ENCODE assay signal across 16 cellular contexts in the genomic region with DNA sequence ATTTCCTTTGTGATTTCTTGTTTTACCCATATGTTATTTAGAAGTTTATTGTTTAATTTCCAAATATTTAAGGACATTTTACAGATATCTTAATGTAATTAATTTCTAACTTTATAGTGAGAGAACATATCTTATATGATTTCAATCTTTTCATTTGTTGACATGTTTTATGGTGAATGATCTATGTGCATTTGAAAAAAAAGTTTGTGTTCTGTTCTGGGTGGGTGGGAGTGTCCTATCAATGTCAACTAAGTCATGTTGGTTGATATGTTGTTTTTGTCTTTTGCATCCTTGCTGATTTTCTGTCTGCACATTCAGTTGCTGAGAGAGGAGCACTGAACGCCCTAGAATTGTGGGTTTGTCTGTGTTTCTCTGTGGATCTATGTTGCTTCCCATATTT. TPM values are rescaled to one million over a fixed set of nuclear protein-coding genes. Genes with fewer than 3 reads are reported as not detected.
DNase-seq lines count a peak whose midpoint lies in the region; ATAC-seq lines count a peak whose summit lies in the region.
"Had no signal": no experiment of that assay in that cellular context is flagged by ENCODE, and none has a peak within 500 bp of the region (broad histone marks: within the 10 kb centered on the region; RNA-seq: fewer than 3 reads in every experiment).

No MANE protein-coding gene starts in this region.

- intact Hi-C loops in activated T-helper 1 cell treated with anti-CD3 and anti-CD28 coated beads, Interleukin-12 subunit alpha, Interleukin-12 subunit beta, Interleukin-2, Interleukin-4 antibody, amounts not matched to agents 30 ng/mL and 10 ng/mL and 1 ng/mL, durations not matched to agents 14 hours and 24 hours and 36 hours (cut with micrococcal nuclease) = loop anchor here (10.0 kb wide), 1 partner anchor 188 kb away; a partner anchor contains a TSS

- H3K4me3 Mint-ChIP-seq in T-helper 2 cell treated with Interferon-gamma antibody and Interleukin-4, amounts not matched to agents 5 μg/mL and 100 μg/mL, for 36 hours = no peak overlapping the region
- no peak overlapping the region for H3K4me3 Mint-ChIP-seq in activated T-cell treated with anti-CD3 and anti-CD28 coated beads, Interleukin-2, amount 50 U/mL, for 24 hours
- no peak overlapping the region for H3K4me3 Mint-ChIP-seq in activated T-cell treated with anti-CD3 and anti-CD28 coated beads, Interleukin-2, amount 50 U/mL, for 4 hours
- no peak overlapping the region for H3K4me3 Mint-ChIP-seq in activated T-helper 1 cell treated with anti-CD3 and anti-CD28 coated beads, Interleukin-12 subunit alpha, Interleukin-12 subunit beta, Interleukin-2, Interleukin-4 antibody, amounts not matched to agents 30 ng/mL and 10 ng/mL and 1 ng/mL, durations not matched to agents 14 hours and 24 hours and 36 hours
- H3K4me3 Mint-ChIP-seq: CD14-positive monocyte, GM23338 had no signal

- peak overlapping the region; percentile 0 for H3K27ac Mint-ChIP-seq in T-helper 2 cell treated with Interferon-gamma antibody and Interleukin-4, amounts not matched to agents 5 μg/mL and 100 μg/mL, for 36 hours
- H3K27ac Mint-ChIP-seq in activated T-cell treated with anti-CD3 and anti-CD28 coated beads, Interleukin-2, amount 50 U/mL, for 24 hours = peak overlapping the region; percentile 27
- peak overlapping the region; percentile 37 for H3K27ac Mint-ChIP-seq in activated T-helper 1 cell treated with anti-CD3 and anti-CD28 coated beads, Interleukin-12 subunit alpha, Interleukin-12 subunit beta, Interleukin-2, Interleukin-4 antibody, amounts not matched to agents 30 ng/mL and 10 ng/mL and 1 ng/mL, durations not matched to agents 14 hours and 24 hours and 36 hours
- H3K27ac Mint-ChIP-seq: CD14-positive monocyte, GM23338 had no signal

- no peak for ATAC-seq in activated T-cell treated with anti-CD3 and anti-CD28 coated beads, Interleukin-2, amount 50 U/mL, for 4 hours
- ATAC-seq: GM23338 had no signal

- H3K27me3 Mint-ChIP-seq in T-helper 2 cell treated with Interferon-gamma antibody and Interleukin-4, amounts not matched to agents 5 μg/mL and 100 μg/mL, for 36 hours (ENCODE audit: low read depth) = no peaks in the 10 kb centered on the region
- no peaks in the 10 kb centered on the region for H3K27me3 Mint-ChIP-seq in activated T-cell treated with anti-CD3 and anti-CD28 coated beads, Interleukin-2, amount 50 U/mL, for 24 hours
- H3K27me3 Mint-ChIP-seq in activated T-cell treated with anti-CD3 and anti-CD28 coated beads, Interleukin-2, amount 50 U/mL, for 4 hours (ENCODE audit: low read depth) = no peaks in the 10 kb centered on the region
- H3K27me3 Mint-ChIP-seq in activated T-helper 1 cell treated with anti-CD3 and anti-CD28 coated beads, Interleukin-12 subunit alpha, Interleukin-12 subunit beta, Interleukin-2, Interleukin-4 antibody, amounts not matched to agents 30 ng/mL and 10 ng/mL and 1 ng/mL, durations not matched to agents 14 hours and 24 hours and 36 hours (ENCODE audit: insufficient read depth) = no peaks in the 10 kb centered on the region

- DNase-seq in T-helper 2 cell treated with Interferon-gamma antibody and Interleukin-4, amounts not matched to agents 5 μg/mL and 100 μg/mL, for 36 hours (ENCODE audit: low spot score) = no peak
- DNase-seq in T-helper 2 cell (no peak), NCI-H2196 (lab: John Stamatoyannopoulos, UW; ENCODE audit: unreplicated experiment) (no peak)
- DNase-seq in activated T-cell treated with anti-CD3 and anti-CD28 coated beads, Interleukin-2, amount 50 U/mL, for 24 hours = no peak
- DNase-seq in activated T-cell treated with anti-CD3 and anti-CD28 coated beads, Interleukin-2, amount 50 U/mL, for 4 hours = no peak
- DNase-seq in activated T-helper 1 cell treated with anti-CD3 and anti-CD28 coated beads, Interleukin-12 subunit alpha, Interleukin-12 subunit beta, Interleukin-2, Interleukin-4 antibody, amounts not matched to agents 30 ng/mL and 10 ng/mL and 1 ng/mL, durations not matched to agents 14 hours and 24 hours and 36 hours (ENCODE audit: low spot score) = no peak
- DNase-seq in stimulated activated naive CD4-positive, alpha-beta T cell treated with Interleukin-2 at 50 U/mL for 16 hours (lab: John Stamatoyannopoulos, UW) = no peak
- DNase-seq: 8988T; CD4-positive, alpha-beta memory T cell; DMS153; DMS79; GDM1; HCEC 1CT had no signal

- peaks cover 32% of the 10 kb centered on the region for H3K9me3 Mint-ChIP-seq in T-helper 2 cell treated with Interferon-gamma antibody and Interleukin-4, amounts not matched to agents 5 μg/mL and 100 μg/mL, for 36 hours
- H3K9me3 Mint-ChIP-seq in activated T-cell treated with anti-CD3 and anti-CD28 coated beads, Interleukin-2, amount 50 U/mL, for 24 hours = peaks cover 19% of the 10 kb centered on the region
- H3K9me3 Mint-ChIP-seq in activated T-cell treated with anti-CD3 and anti-CD28 coated beads, Interleukin-2, amount 50 U/mL, for 4 hours = peaks cover 19% of the 10 kb centered on the region
- peaks cover 46% of the 10 kb centered on the region for H3K9me3 Mint-ChIP-seq in activated T-helper 1 cell treated with anti-CD3 and anti-CD28 coated beads, Interleukin-12 subunit alpha, Interleukin-12 subunit beta, Interleukin-2, Interleukin-4 antibody, amounts not matched to agents 30 ng/mL and 10 ng/mL and 1 ng/mL, durations not matched to agents 14 hours and 24 hours and 36 hours

- H3K4me1 Mint-ChIP-seq in T-helper 2 cell treated with Interferon-gamma antibody and Interleukin-4, amounts not matched to agents 5 μg/mL and 100 μg/mL, for 36 hours (ENCODE audit: low read depth) = peaks cover 32% of the 10 kb centered on the region
- peaks cover 42% of the 10 kb centered on the region for H3K4me1 Mint-ChIP-seq in activated T-cell treated with anti-CD3 and anti-CD28 coated beads, Interleukin-2, amount 50 U/mL, for 24 hours (ENCODE audit: low read depth)
- H3K4me1 Mint-ChIP-seq in activated T-cell treated with anti-CD3 and anti-CD28 coated beads, Interleukin-2, amount 50 U/mL, for 4 hours (ENCODE audit: low read depth) = peaks cover 35% of the 10 kb centered on the region
- peaks cover 47% of the 10 kb centered on the region for H3K4me1 Mint-ChIP-seq in activated T-helper 1 cell treated with anti-CD3 and anti-CD28 coated beads, Interleukin-12 subunit alpha, Interleukin-12 subunit beta, Interleukin-2, Interleukin-4 antibody, amounts not matched to agents 30 ng/mL and 10 ng/mL and 1 ng/mL, durations not matched to agents 14 hours and 24 hours and 36 hours (ENCODE audit: low read depth)
- H3K4me1 Mint-ChIP-seq: GM23338 had no signal

- peaks cover 18% of the 10 kb centered on the region for H3K36me3 Mint-ChIP-seq in T-helper 2 cell treated with Interferon-gamma antibody and Interleukin-4, amounts not matched to agents 5 μg/mL and 100 μg/mL, for 36 hours (ENCODE audit: low read depth)
- peaks cover 8% of the 10 kb centered on the region for H3K36me3 Mint-ChIP-seq in activated T-cell treated with anti-CD3 and anti-CD28 coated beads, Interleukin-2, amount 50 U/mL, for 24 hours (ENCODE audit: low read depth)
- peaks cover 5% of the 10 kb centered on the region for H3K36me3 Mint-ChIP-seq in activated T-cell treated with anti-CD3 and anti-CD28 coated beads, Interleukin-2, amount 50 U/mL, for 4 hours (ENCODE audit: insufficient read depth)
- H3K36me3 Mint-ChIP-seq in activated T-helper 1 cell treated with anti-CD3 and anti-CD28 coated beads, Interleukin-12 subunit alpha, Interleukin-12 subunit beta, Interleukin-2, Interleukin-4 antibody, amounts not matched to agents 30 ng/mL and 10 ng/mL and 1 ng/mL, durations not matched to agents 14 hours and 24 hours and 36 hours (ENCODE audit: low read depth) = peaks cover 21% of the 10 kb centered on the region

RNA-seq across cellular contexts. Expression of a gene that starts 50.3 kb away (rescaled TPM):
- 1 to 10 TPM; 1.0 to 2.0 (median 1.3) TPM for total RNA-seq in activated T-cell treated with anti-CD3 and anti-CD28 coated beads, Interleukin-2, amount 50 U/mL, for 4 hours
- 0.05 TPM in 1 of 2 replicates, not detected in the other for total RNA-seq in activated T-helper 1 cell treated with anti-CD3 and anti-CD28 coated beads, Interleukin-12 subunit alpha, Interleukin-12 subunit beta, Interleukin-2, Interleukin-4 antibody, amounts not matched to agents 30 ng/mL and 10 ng/mL and 1 ng/mL, durations not matched to agents 14 hours and 24 hours and 36 hours
- total RNA-seq: Daoy had no signal
